In the genomic region with DNA sequence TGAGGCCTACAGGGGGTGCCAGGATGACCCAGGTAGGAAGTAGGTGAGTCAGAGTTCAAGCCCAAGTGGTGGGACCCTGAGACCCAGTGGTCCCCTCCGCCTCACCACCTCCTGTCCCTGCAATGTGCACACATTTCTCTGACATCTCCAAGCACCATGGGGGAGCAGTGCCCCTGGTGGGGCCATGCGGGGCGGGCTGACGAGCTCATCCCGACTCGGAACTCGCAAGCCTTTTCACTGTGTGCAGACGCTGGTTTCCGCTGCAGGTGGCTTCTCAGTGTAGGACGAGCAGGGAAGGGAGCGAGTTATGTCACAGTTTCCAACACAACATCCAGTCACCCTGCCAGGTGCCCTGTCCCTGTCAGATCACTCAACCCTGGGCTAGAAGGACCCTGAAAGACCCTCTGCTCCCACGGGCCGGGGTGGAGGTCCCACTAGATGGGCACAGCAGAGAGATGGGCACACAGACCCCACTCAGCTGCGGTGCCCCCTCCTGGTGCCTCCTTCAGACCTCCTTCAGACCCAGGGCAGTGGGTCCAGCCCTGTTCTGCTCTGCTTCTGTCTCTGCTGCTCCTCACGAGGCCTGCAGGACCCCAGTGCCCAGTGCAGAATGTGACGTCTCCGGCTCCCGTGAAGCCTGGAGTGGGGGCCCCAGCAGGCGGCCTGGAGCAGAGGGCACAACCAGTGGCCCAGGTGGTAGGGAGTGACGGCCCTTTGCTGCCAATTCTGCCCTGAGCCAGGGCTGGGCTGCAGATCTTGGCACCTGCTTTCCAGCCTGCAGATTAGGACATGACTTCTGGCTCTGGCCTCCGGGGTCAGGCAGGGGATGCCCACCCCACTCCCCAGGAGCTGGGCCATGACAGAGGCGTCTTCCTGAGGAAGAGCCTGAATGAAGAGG, we compare ENCODE assay signal across 25 cellular contexts.
DNase-seq lines count a peak whose midpoint lies in the region; ATAC-seq and TF ChIP-seq lines count a peak whose summit lies in the region.
"Had no signal": no experiment of that assay in that cellular context is flagged by ENCODE, and none has a peak within 500 bp of the region (broad histone marks: within the 10 kb centered on the region; RNA-seq: fewer than 3 reads in every experiment).

No MANE protein-coding gene starts in this region.

- H3K4me3 ChIP-seq in cardiac muscle cell (no peak overlapping the region), neural progenitor cell (no peak overlapping the region), uterus (no peak overlapping the region)
- H3K4me3 ChIP-seq: A549, HAP-1, sigmoid colon, tibial nerve had no signal

- H3F3A ChIP-seq in neural progenitor cell (ENCODE audit: low read depth), result peaks cover 13% of the 10 kb centered on the region

- H3K9me3 ChIP-seq in cardiac muscle cell (ENCODE audit: low read depth), result no peaks in the 10 kb centered on the region
- H3K9me3 ChIP-seq in neural progenitor cell (ENCODE audit: low read depth), result no peaks in the 10 kb centered on the region
- no peaks in the 10 kb centered on the region for H3K9me3 ChIP-seq in uterus
- H3K9me3 ChIP-seq: A549, HAP-1, sigmoid colon, tibial nerve had no signal

- peaks cover 2% of the 10 kb centered on the region for H3K36me3 Mint-ChIP-seq in neural progenitor cell
- H3K36me3 Mint-ChIP-seq: IgD-negative memory B cell had no signal

- no peak overlapping the region for H2AFZ ChIP-seq in neural progenitor cell (replicated peaks)

- H3K9me3 Mint-ChIP-seq in stimulated activated naive CD8-positive, alpha-beta T cell treated with anti-CD3 and anti-CD28 coated beads, Interleukin-15, amount 100 ng/mL, for 72 hours, result no peaks in the 10 kb centered on the region
- no peaks in the 10 kb centered on the region for H3K9me3 Mint-ChIP-seq in neural progenitor cell
- H3K9me3 Mint-ChIP-seq: CD4-positive, alpha-beta memory T cell; IgD-negative memory B cell; T-helper 1 cell treated with Interleukin-12 subunit alpha and Interleukin-12 subunit beta and Interleukin-4 antibody, amounts not matched to agents 30 μg/mL and 1 μg/mL, for 36 hours had no signal

- DNase-seq in stimulated activated naive CD8-positive, alpha-beta T cell treated with anti-CD3 and anti-CD28 coated beads, Interleukin-15, amount 100 ng/mL, for 72 hours, result no peak
- DNase-seq in stimulated activated naive CD8-positive, alpha-beta T cell treated with anti-CD3 and anti-CD28 coated beads, Interleukin-15, Interleukin-2, amounts not matched to agents 100 U/mL and 50 U/mL, for 24 hours, result no peak
- DNase-seq in cardiac muscle cell (ENCODE audit: low read depth in 1 of 2, low spot score in 1 of 2), result no peak
- no peak for DNase-seq in neural progenitor cell (ENCODE audit: low spot score)
- no peak for DNase-seq in SHP77 treated with DMSO at 0.1 percent for 48 hours (lab: John Stamatoyannopoulos, UW)
- no peak for DNase-seq in uterus
- no peak for DNase-seq in SW480 (ENCODE audit: low spot score)
- DNase-seq: activated effector memory CD4-positive, alpha-beta T cell treated with anti-CD3 and anti-CD28 coated beads, Interleukin-2, amount 50 U/mL, for 16 hours; activated T-cell treated with anti-CD3 and anti-CD28 coated beads for 4 hours; AML-193; CD4-positive, alpha-beta memory T cell; effector CD4-positive, alpha-beta T cell; erythroblast; NCI-H1417 treated with DMSO at 0.1 percent for 48 hours; NCI-H2081 treated with DMSO at 0.1 percent for 48 hours; NCI-H226; sigmoid colon; stimulated activated CD4-positive, alpha-beta T cell treated with anti-CD3 and anti-CD28 coated beads, Interleukin-4, amount 100 ng/mL, for 4 hours; stimulated activated naive CD4-positive, alpha-beta T cell had no signal

- TF ChIP-seq CTCF in cardiac muscle cell (IDR thresholded peaks at IDR 0.05; ENCODE audit: low read depth, low read length), result no peak
- no peak for TF ChIP-seq CTCF in neural progenitor cell (IDR thresholded peaks at IDR 0.05)
- TF ChIP-seq CTCF in uterus (IDR thresholded peaks at IDR 0.05), result no peak

- H3K27ac Mint-ChIP-seq in stimulated activated naive CD8-positive, alpha-beta T cell treated with anti-CD3 and anti-CD28 coated beads, Interleukin-15, amount 100 ng/mL, for 72 hours, result no peak overlapping the region
- no peak overlapping the region for H3K27ac Mint-ChIP-seq in neural progenitor cell
- H3K27ac Mint-ChIP-seq: T-helper 1 cell treated with Interleukin-12 subunit alpha and Interleukin-12 subunit beta and Interleukin-4 antibody, amounts not matched to agents 30 μg/mL and 1 μg/mL, for 36 hours had no signal

- H4K20me1 ChIP-seq in neural progenitor cell (ENCODE audit: low read depth), result peaks cover 56% of the 10 kb centered on the region

- H3K36me3 ChIP-seq in cardiac muscle cell (no peaks in the 10 kb centered on the region), neural progenitor cell (no peaks in the 10 kb centered on the region), uterus (no peaks in the 10 kb centered on the region)

- H3K4me3 Mint-ChIP-seq in stimulated activated naive CD8-positive, alpha-beta T cell treated with anti-CD3 and anti-CD28 coated beads, Interleukin-15, amount 100 ng/mL, for 72 hours, result no peak overlapping the region
- H3K4me3 Mint-ChIP-seq in neural progenitor cell, result no peak overlapping the region
- H3K4me3 Mint-ChIP-seq: CD4-positive, alpha-beta memory T cell; IgD-negative memory B cell; T-helper 1 cell treated with Interleukin-12 subunit alpha and Interleukin-12 subunit beta and Interleukin-4 antibody, amounts not matched to agents 30 μg/mL and 1 μg/mL, for 36 hours had no signal

- H3K79me2 ChIP-seq in neural progenitor cell (ENCODE audit: low read depth), result peaks cover 17% of the 10 kb centered on the region

- H3K4me1 ChIP-seq in cardiac muscle cell (ENCODE audit: low read depth), result peaks cover 37% of the 10 kb centered on the region
- H3K4me1 ChIP-seq in neural progenitor cell, result peaks cover 31% of the 10 kb centered on the region
- peaks cover 11 to 15% of the 10 kb centered on the region in 2 donors for H3K4me1 ChIP-seq in uterus
- H3K4me1 ChIP-seq: HAP-1 had no signal

- TF ChIP-seq POLR2A in uterus (IDR thresholded peaks at IDR 0.05), result no peak

- H3K9ac ChIP-seq in neural progenitor cell, result no peak overlapping the region

- ATAC-seq in stimulated activated naive CD8-positive, alpha-beta T cell treated with anti-CD3 and anti-CD28 coated beads, Interleukin-15, amount 100 ng/mL, for 72 hours, result peak; percentile 21
- no peak for ATAC-seq in stimulated activated naive CD8-positive, alpha-beta T cell treated with anti-CD3 and anti-CD28 coated beads, Interleukin-15, Interleukin-2, amounts not matched to agents 100 U/mL and 50 U/mL, for 24 hours
- ATAC-seq in GM21423 (IDR thresholded peaks at IDR 0.05; ENCODE audit: unreplicated experiment), result no peak
- ATAC-seq: A549 had no signal

- H3K4me2 ChIP-seq in neural progenitor cell, result peak overlapping the region; percentile 54
- H3K4me2 ChIP-seq: A549 had no signal

- peak overlapping the region; percentile 78 for H3K27ac ChIP-seq in cardiac muscle cell
- no peak overlapping the region for H3K27ac ChIP-seq in neural progenitor cell
- no peak overlapping the region for H3K27ac ChIP-seq in uterus
- H3K27ac ChIP-seq: A549, sigmoid colon had no signal

- H3K4me1 Mint-ChIP-seq in stimulated activated naive CD8-positive, alpha-beta T cell treated with anti-CD3 and anti-CD28 coated beads, Interleukin-15, amount 100 ng/mL, for 72 hours, result peaks cover 30% of the 10 kb centered on the region
- H3K4me1 Mint-ChIP-seq in neural progenitor cell, result peaks cover 23% of the 10 kb centered on the region

- intact Hi-C loops in uterus (cut with DNase I; ENCODE audit: low total_unique reads), result no loop called here

- H3K27me3 ChIP-seq in cardiac muscle cell (no peaks in the 10 kb centered on the region), neural progenitor cell (no peaks in the 10 kb centered on the region), uterus (no peaks in the 10 kb centered on the region)
- H3K27me3 ChIP-seq: sigmoid colon, tibial nerve had no signal

- no peaks in the 10 kb centered on the region for H3K27me3 Mint-ChIP-seq in stimulated activated naive CD8-positive, alpha-beta T cell treated with anti-CD3 and anti-CD28 coated beads, Interleukin-15, amount 100 ng/mL, for 72 hours
- no peaks in the 10 kb centered on the region for H3K27me3 Mint-ChIP-seq in neural progenitor cell (ENCODE audit: insufficient read depth, low read depth)
- H3K27me3 Mint-ChIP-seq: CD4-positive, alpha-beta memory T cell; IgD-negative memory B cell had no signal
